Comparison of ENCODE assay signal across 8 cellular contexts in genomic region chr4:78775278-78776030, GRCh38. TPM values are rescaled to one million over a fixed set of nuclear protein-coding genes. Genes with fewer than 3 reads are reported as not detected.
DNase-seq lines count a peak whose midpoint lies in the region; ATAC-seq, FAIRE-seq and TF ChIP-seq lines count a peak whose summit lies in the region.

No MANE protein-coding gene starts in this region.

- H3K4me2 ChIP-seq in DOHH2 (ENCODE audit: low read length) (peak overlapping the region; percentile 95), neuronal stem cell (ENCODE audit: insufficient read depth, low read length, poor library complexity, severe bottlenecking) (peak overlapping the region; percentile 64)

- no peak for TF ChIP-seq EP300 in Ishikawa (IDR thresholded peaks at IDR 0.05; ENCODE audit: borderline replicate concordance)

- H3F3A ChIP-seq in DOHH2 (ENCODE audit: control insufficient read depth, insufficient read depth), result no peaks in the 10 kb centered on the region

- no peaks in the 10 kb centered on the region for H3K27me3 ChIP-seq in DOHH2 (ENCODE audit: control insufficient read depth, low read length)
- H3K27me3 ChIP-seq in neuronal stem cell (ENCODE audit: control insufficient read depth in 3 of 3, insufficient read depth in 3 of 3, low read depth in 1 of 3, low read length in 3 of 3), result no peaks in the 10 kb centered on the region
- H3K27me3 ChIP-seq in subcutaneous abdominal adipose tissue (ENCODE audit: control insufficient read depth in 5 of 5, insufficient read depth in 4 of 5, low read length in 5 of 5), result no peaks in the 10 kb centered on the region

- H2AK5ac ChIP-seq in neuronal stem cell (ENCODE audit: low read depth, low read length), result no peak overlapping the region

- no peak overlapping the region for H3K4ac ChIP-seq in neuronal stem cell (ENCODE audit: low read length)

- H3K14ac ChIP-seq in neuronal stem cell (ENCODE audit: low read length), result no peak overlapping the region

- H3K27ac ChIP-seq in DOHH2 (ENCODE audit: low read depth, low read length), result peak overlapping the region; percentile 77
- H3K27ac ChIP-seq in neuronal stem cell (replicated peaks; ENCODE audit: low read length), result peak overlapping the region; percentile 89
- H3K27ac ChIP-seq in subcutaneous abdominal adipose tissue (ENCODE audit: low read depth, low read length), result peak overlapping the region; percentile 95

- peak overlapping the region; percentile 69 for H2BK5ac ChIP-seq in neuronal stem cell (ENCODE audit: low read length)

- H4K91ac ChIP-seq in neuronal stem cell (ENCODE audit: low read depth, low read length, poor library complexity), result no peak overlapping the region

- WGBS in neuronal stem cell (ENCODE audit: extremely low coverage in 2 of 2, insufficient read length in 2 of 2, insufficient replicate concordance in 1 of 2), 2 donors, result no CpG with 5 or more reads among the region's 51 CpGs

- H3K36me3 ChIP-seq in DOHH2 (ENCODE audit: control insufficient read depth, low read length), result 0 out of 2 replicates have a peak, but pooled peaks cover 2% of the 10 kb centered on the region
- H3K36me3 ChIP-seq in neuronal stem cell (replicated peaks in 1 of 2; ENCODE audit: control insufficient read depth in 2 of 2, insufficient read depth in 2 of 2, low read length in 2 of 2), result no peaks in the 10 kb centered on the region
- H3K36me3 ChIP-seq in subcutaneous abdominal adipose tissue (ENCODE audit: control insufficient read depth in 5 of 5, insufficient read depth in 5 of 5, low read length in 5 of 5), result no peaks in the 10 kb centered on the region

- no peak for TF ChIP-seq RAD21 in Ishikawa (IDR thresholded peaks at IDR 0.05; ENCODE audit: low read depth)

- peak overlapping the region; percentile 97 for H3K18ac ChIP-seq in neuronal stem cell (ENCODE audit: low read length)

- no peak overlapping the region for H2BK12ac ChIP-seq in neuronal stem cell (ENCODE audit: low read length)

- H3K23ac ChIP-seq in neuronal stem cell (ENCODE audit: low read depth, low read length, poor library complexity), result peak overlapping the region; percentile 95

- H2BK120ac ChIP-seq in neuronal stem cell (ENCODE audit: low read depth, low read length), result no peak overlapping the region

- peak overlapping the region; percentile 87 for H2AFZ ChIP-seq in neuronal stem cell (ENCODE audit: low read length)

- peaks cover 42% of the 10 kb centered on the region for H3K4me1 ChIP-seq in DOHH2 (ENCODE audit: control insufficient read depth, low read length)
- H3K4me1 ChIP-seq in neuronal stem cell (ENCODE audit: control insufficient read depth in 2 of 2, insufficient read depth in 1 of 2, low read depth in 1 of 2, low read length in 2 of 2), result peaks cover 3 to 7% of the 10 kb centered on the region in 2 donors
- H3K4me1 ChIP-seq in subcutaneous abdominal adipose tissue (ENCODE audit: control insufficient read depth in 5 of 5, insufficient read depth in 5 of 5, low read length in 5 of 5), result peaks cover 0 to 34% (median 21%) of the 10 kb centered on the region in 5 donors

- no peak overlapping the region for H2BK15ac ChIP-seq in neuronal stem cell (ENCODE audit: low read length)

- peak overlapping the region; percentile 75 for H4K8ac ChIP-seq in neuronal stem cell (ENCODE audit: low read depth, low read length)

- peaks cover 3% of the 10 kb centered on the region; the same call in 1 of the 2 replicates for H4K20me1 ChIP-seq in DOHH2 (ENCODE audit: control insufficient read depth, insufficient read depth, low read depth, low read length)

- H3K9me3 ChIP-seq in DOHH2 (ENCODE audit: control insufficient read depth, insufficient read depth, low read length), result no peaks in the 10 kb centered on the region
- H3K9me3 ChIP-seq in neuronal stem cell (replicated peaks in 1 of 2; ENCODE audit: control insufficient read depth in 2 of 2, insufficient read depth in 1 of 2, low read depth in 1 of 2, low read length in 2 of 2), result no peaks in the 10 kb centered on the region
- no peaks in the 10 kb centered on the region for H3K9me3 ChIP-seq in subcutaneous abdominal adipose tissue (ENCODE audit: control insufficient read depth in 5 of 5, low read length in 5 of 5)

- DNase-seq in SHP77 treated with DMSO at 0.1 percent for 48 hours (lab: John Stamatoyannopoulos, UW) (peak; percentile 35), frontal cortex (ENCODE audit: low spot score in 2 of 2) (peak; percentile 39 to 82), neuronal stem cell (ENCODE audit: low spot score) (peak; percentile 74)
- DNase-seq in activated naive CD4-positive, alpha-beta T cell treated with Interleukin-2 at 50 U/mL for 16 hours, result peak; percentile 89

- peak; percentile 53 for ATAC-seq in GM21619 (IDR thresholded peaks at IDR 0.05; ENCODE audit: unreplicated experiment)

- TF ChIP-seq CTCF in DOHH2 (IDR thresholded peaks at IDR 0.05; ENCODE audit: low read depth, low read length, poor library complexity, severe bottlenecking), result no peak

- H3K4me3 ChIP-seq in DOHH2 (ENCODE audit: low read length), result peak overlapping the region; percentile 84
- peak overlapping the region; percentile 68 to 89 for H3K4me3 ChIP-seq in neuronal stem cell (ENCODE audit: low read length in 2 of 2)
- H3K4me3 ChIP-seq in subcutaneous abdominal adipose tissue (ENCODE audit: low read depth in 1 of 5, low read length in 5 of 5), result peak overlapping the region; percentile 86 to 96 (median 92)

- H3K9ac ChIP-seq in neuronal stem cell (ENCODE audit: low read depth, low read length, poor library complexity), result peak overlapping the region; percentile 88
- peak overlapping the region; percentile 75 to 99 (median 97) for H3K9ac ChIP-seq in subcutaneous abdominal adipose tissue (ENCODE audit: low read length in 5 of 5)

- FAIRE-seq in frontal cortex (lab: Jason Lieb, UNC), result no peak

- peaks cover 40% of the 10 kb centered on the region for H3K79me2 ChIP-seq in DOHH2 (ENCODE audit: control insufficient read depth, low read length)

- no peaks in the 10 kb centered on the region for H3K9me2 ChIP-seq in DOHH2 (replicated peaks; ENCODE audit: control insufficient read depth, low read length)

- no peaks in the 10 kb centered on the region for H3K79me1 ChIP-seq in neuronal stem cell (ENCODE audit: low read depth, low read length)

TF ChIP-seq in Ishikawa, 13 proteins besides CTCF, POLR2A, EP300 and RAD21:
- TF ChIP-seq TCF12 (IDR thresholded peaks at IDR 0.05; ENCODE audit: low read depth), result no peak; the same call in 1 of the 2 replicates
- TF ChIP-seq YY1 (IDR thresholded peaks at IDR 0.05; ENCODE audit: low read depth), result no peak; the same call in 1 of the 2 replicates
- peak; percentile 80 for TF ChIP-seq TAF1 (IDR thresholded peaks at IDR 0.05; ENCODE audit: low read depth)
- TF ChIP-seq, protein P1, sequence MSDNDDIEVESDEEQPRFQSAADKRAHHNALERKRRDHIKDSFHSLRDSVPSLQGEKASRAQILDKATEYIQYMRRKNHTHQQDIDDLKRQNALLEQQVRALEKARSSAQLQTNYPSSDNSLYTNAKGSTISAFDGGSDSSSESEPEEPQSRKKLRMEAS (IDR thresholded peaks at IDR 0.05), result peak; percentile 86
- peak; percentile 97 for TF ChIP-seq USF1 (IDR thresholded peaks at IDR 0.05)
- no peak for TF ChIP-seq EGR1 (IDR thresholded peaks at IDR 0.05)
- 0 out of 2 replicates have a peak, but pooled peaks have one; percentile 5 for TF ChIP-seq REST (IDR thresholded peaks at IDR 0.05; ENCODE audit: low read depth)
- TF ChIP-seq ZBTB7A (IDR thresholded peaks at IDR 0.05; ENCODE audit: low read depth), result peak; percentile 93
- TF ChIP-seq CREB1 (IDR thresholded peaks at IDR 0.05; ENCODE audit: low read depth), result peak; percentile 62
- TF ChIP-seq TEAD4 (IDR thresholded peaks at IDR 0.05), result no peak
- no peak for TF ChIP-seq CEBPB (IDR thresholded peaks at IDR 0.05)
- no peak for TF ChIP-seq FOXM1 (IDR thresholded peaks at IDR 0.05; ENCODE audit: borderline replicate concordance, low read depth)
- no peak; the same call in 1 of the 2 replicates for TF ChIP-seq NFIC (IDR thresholded peaks at IDR 0.05)

RNA-seq across cellular contexts. Expression of gene BMP2K, which starts 0.7 kb away (rescaled TPM):
- total RNA-seq in frontal cortex, result 44.8 TPM
- polyA plus RNA-seq in neuronal stem cell (2013, experiment 1 of 2), result 23.7 TPM
- 24.1 TPM for polyA plus RNA-seq in neuronal stem cell (2013, experiment 2 of 2)

Comparison
In these comparisons a context has a peak if more than half of its experiments do, and no peak if none do; other contexts are left out.
1. Peak in every context shown above with its lines: DNase-seq, ATAC-seq, H3K4me3 ChIP-seq and H3K27ac ChIP-seq.
2. DNase-seq: peak in every context shown above with its lines; median percentile 89 in activated naive CD4-positive, alpha-beta T cell treated with Interleukin-2 at 50 U/mL for 16 hours; 74 in neuronal stem cell; 60 in frontal cortex; 35 in SHP77 treated with DMSO at 0.1 percent for 48 hours.